ENCODE assay signal across 1 cellular context in the genomic region with DNA sequence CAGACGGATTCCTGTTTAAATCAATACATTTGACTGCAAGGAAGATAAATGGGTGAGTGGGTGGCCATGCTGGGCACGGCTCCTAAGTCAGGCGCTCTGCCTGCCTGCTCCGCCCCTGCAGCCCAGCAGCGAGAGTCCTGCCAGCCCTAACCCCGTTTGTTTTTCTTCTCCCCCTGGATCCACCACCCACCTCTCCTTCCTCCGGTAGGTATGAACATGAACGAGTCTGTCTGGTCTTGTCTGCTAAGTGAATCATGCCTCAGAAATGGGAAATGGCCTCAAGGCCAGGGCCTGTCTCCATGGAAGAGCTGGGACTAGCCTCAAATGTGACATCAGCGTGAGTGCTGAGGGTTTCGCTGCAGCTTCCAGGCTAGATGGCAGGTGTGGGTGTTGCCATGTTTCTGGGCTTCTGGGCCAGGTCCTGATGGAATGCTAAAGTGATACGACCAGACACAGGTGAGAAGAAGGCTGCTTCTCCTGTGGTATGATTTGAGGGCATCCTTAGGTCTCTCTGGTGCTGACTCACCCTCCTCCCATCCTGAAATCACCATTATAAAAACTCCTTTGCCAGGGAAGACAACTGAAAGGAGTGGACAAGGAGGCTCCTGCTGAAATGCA.
TF ChIP-seq lines count a peak whose summit lies in the region.

No MANE protein-coding gene starts in this region.

TF ChIP-seq in H1, 55 proteins besides CTCF, POLR2A, EP300 and RAD21:
- TF ChIP-seq ASH2L (IDR thresholded peaks at IDR 0.05; ENCODE audit: low read length): peak; percentile 26
- no peak for TF ChIP-seq GTF2F1 (IDR thresholded peaks at IDR 0.05; ENCODE audit: borderline replicate concordance, low read depth, low read length)
